In genomic region chr22:29079218-29079901, GRCh38 we compare ENCODE assay signal across 10 cellular contexts. TPM values are rescaled to one million over a fixed set of nuclear protein-coding genes. Genes with fewer than 3 reads are reported as not detected.
A peak's percentile ranks its signal among the peaks of the same experiment; 100 is the strongest.
DNase-seq lines count a peak whose midpoint lies in the region; ATAC-seq and TF ChIP-seq lines count a peak whose summit lies in the region.
"Had no signal": no experiment of that assay in that cellular context is flagged by ENCODE, and none has a peak within 500 bp of the region (broad histone marks: within the 10 kb centered on the region; RNA-seq: fewer than 3 reads in every experiment).

No MANE protein-coding gene starts in this region.

- CTCF ChIA-PET in Calu3 (lab: Charles Lee), result no interaction called here

- H3K27me3 Mint-ChIP-seq in activated naive CD4-positive, alpha-beta T cell treated with anti-CD3 and anti-CD28 coated beads, Interleukin-2, amount 50 U/mL, for 24 hours, result peaks cover 30% of the 10 kb centered on the region
- H3K27me3 Mint-ChIP-seq in effector memory CD8-positive, alpha-beta T cell, result peaks cover 47 to 54% of the 10 kb centered on the region in 2 donors
- peaks cover 21% of the 10 kb centered on the region for H3K27me3 Mint-ChIP-seq in Calu3 (ENCODE audit: unreplicated experiment)

- DNase-seq in activated naive CD4-positive, alpha-beta T cell treated with anti-CD3 and anti-CD28 coated beads, Interleukin-2, amount 50 U/mL, for 72 hours (ENCODE audit: low spot score in 2 of 2), result no peak
- DNase-seq in NCI-H510A (lab: John Stamatoyannopoulos, UW) (peak; percentile 73), Calu3 (no peak)
- DNase-seq in effector memory CD8-positive, alpha-beta T cell, result peak in 2 of 3 experiments; percentile 4 to 5
- DNase-seq in stimulated activated naive CD4-positive, alpha-beta T cell (lab: John Stamatoyannopoulos, UW), result no peak
- DNase-seq: GOT3 had no signal

- H3K4me3 Mint-ChIP-seq in activated naive CD4-positive, alpha-beta T cell treated with anti-CD3 and anti-CD28 coated beads, Interleukin-2, amount 50 U/mL, for 24 hours, result no peak overlapping the region
- no peak overlapping the region for H3K4me3 Mint-ChIP-seq in effector memory CD8-positive, alpha-beta T cell
- no peak overlapping the region for H3K4me3 Mint-ChIP-seq in Calu3 (ENCODE audit: low read depth, unreplicated experiment)

- H3K9me3 Mint-ChIP-seq in activated naive CD4-positive, alpha-beta T cell treated with anti-CD3 and anti-CD28 coated beads, Interleukin-2, amount 50 U/mL, for 24 hours, result no peaks in the 10 kb centered on the region
- H3K9me3 Mint-ChIP-seq in activated naive CD4-positive, alpha-beta T cell treated with anti-CD3 and anti-CD28 coated beads, Interleukin-2, amount 50 U/mL, for 72 hours, result no peaks in the 10 kb centered on the region
- no peaks in the 10 kb centered on the region for H3K9me3 Mint-ChIP-seq in effector memory CD8-positive, alpha-beta T cell
- no peaks in the 10 kb centered on the region for H3K9me3 Mint-ChIP-seq in Calu3 (ENCODE audit: low read depth, unreplicated experiment)

- peaks cover 2% of the 10 kb centered on the region for H3K36me3 Mint-ChIP-seq in activated naive CD4-positive, alpha-beta T cell treated with anti-CD3 and anti-CD28 coated beads, Interleukin-2, amount 50 U/mL, for 24 hours
- H3K36me3 Mint-ChIP-seq in activated naive CD4-positive, alpha-beta T cell treated with anti-CD3 and anti-CD28 coated beads, Interleukin-2, amount 50 U/mL, for 72 hours, result no peaks in the 10 kb centered on the region
- peaks cover 2% of the 10 kb centered on the region for H3K36me3 Mint-ChIP-seq in effector memory CD8-positive, alpha-beta T cell (ENCODE audit: insufficient read depth)
- H3K36me3 Mint-ChIP-seq in Calu3 (ENCODE audit: insufficient read depth, unreplicated experiment), result peaks cover under 1% of the 10 kb centered on the region
- H3K36me3 Mint-ChIP-seq: IgD-negative memory B cell had no signal

- peaks cover 44% of the 10 kb centered on the region for H3K4me1 ChIP-seq in thymus (ENCODE audit: control insufficient read depth, insufficient read depth, low read length)

- BruUV-seq in Calu3 (replicated peaks; lab: Mats Ljungman, UMichigan), result no TSS peak

- no peaks in the 10 kb centered on the region for H3K9me3 ChIP-seq in thymus (ENCODE audit: control insufficient read depth)

- H3K27me3 ChIP-seq in thymus (ENCODE audit: control insufficient read depth, insufficient read depth), result no peaks in the 10 kb centered on the region

- intact Hi-C loops in Calu3 (cut with micrococcal nuclease; ENCODE audit: unreplicated experiment), result loop anchor here (10.0 kb wide), 1 partner anchor 75 kb away; no protein-coding TSS in a partner anchor

- H3K27ac Mint-ChIP-seq in activated naive CD4-positive, alpha-beta T cell treated with anti-CD3 and anti-CD28 coated beads, Interleukin-2, amount 50 U/mL, for 24 hours, result peak overlapping the region; percentile 59
- H3K27ac Mint-ChIP-seq in activated naive CD4-positive, alpha-beta T cell treated with anti-CD3 and anti-CD28 coated beads, Interleukin-2, amount 50 U/mL, for 72 hours, result no peak overlapping the region
- H3K27ac Mint-ChIP-seq in effector memory CD8-positive, alpha-beta T cell, result no peak overlapping the region
- no peak overlapping the region for H3K27ac Mint-ChIP-seq in Calu3 (ENCODE audit: unreplicated experiment)
- H3K27ac Mint-ChIP-seq: IgD-negative memory B cell had no signal

- peak overlapping the region; percentile 23 for H3K4me3 ChIP-seq in thymus (ENCODE audit: low read length)

- H3K27ac ChIP-seq in thymus (ENCODE audit: low read depth), result peak overlapping the region; percentile 65

- H3K4me1 Mint-ChIP-seq in activated naive CD4-positive, alpha-beta T cell treated with anti-CD3 and anti-CD28 coated beads, Interleukin-2, amount 50 U/mL, for 24 hours, result peaks cover 2% of the 10 kb centered on the region
- peaks cover 5 to 6% of the 10 kb centered on the region in 2 donors for H3K4me1 Mint-ChIP-seq in effector memory CD8-positive, alpha-beta T cell (ENCODE audit: low read depth in 2 of 2)
- peaks cover 7% of the 10 kb centered on the region for H3K4me1 Mint-ChIP-seq in Calu3 (ENCODE audit: low read depth, unreplicated experiment)

- ATAC-seq in activated naive CD4-positive, alpha-beta T cell treated with anti-CD3 and anti-CD28 coated beads, Interleukin-2, amount 50 U/mL, for 72 hours, result no peak
- ATAC-seq in effector memory CD8-positive, alpha-beta T cell (replicated peaks), result peak; percentile 80
- ATAC-seq in HG03565 (IDR thresholded peaks at IDR 0.05; ENCODE audit: unreplicated experiment), result no peak

- no peaks in the 10 kb centered on the region for H3K36me3 ChIP-seq in thymus (ENCODE audit: control insufficient read depth, insufficient read depth)

- 23% methylated on average over 8 of the region's 8 CpGs for WGBS in thymus

- no peak for TF ChIP-seq CTCF in Calu3 (IDR thresholded peaks at IDR 0.05; ENCODE audit: unreplicated experiment)

RNA-seq across cellular contexts. Expression of gene KREMEN1, which starts 6.5 kb away (rescaled TPM):
- total RNA-seq in activated naive CD4-positive, alpha-beta T cell treated with anti-CD3 and anti-CD28 coated beads, Interleukin-2, amount 50 U/mL, for 72 hours, result under 1 TPM; 0.19 to 0.55 TPM
- 14.2 TPM for polyA plus RNA-seq in thymus
- total RNA-seq in Calu3 (2022), result 2.1 and 2.8 TPM in 2 replicates
- polyA plus RNA-seq: IgD-negative memory B cell had no signal

RNA-seq across cellular contexts. Expression of gene C22orf31, which starts 17.7 kb away (rescaled TPM):
- total RNA-seq in activated naive CD4-positive, alpha-beta T cell treated with anti-CD3 and anti-CD28 coated beads, Interleukin-2, amount 50 U/mL, for 72 hours, result not detected
- polyA plus RNA-seq in thymus, result 0.80 TPM
- total RNA-seq in Calu3 (2022), result not detected in 2 replicates
- polyA plus RNA-seq: IgD-negative memory B cell had no signal

Comparison
In these comparisons a context has a peak if more than half of its experiments do, and no peak if none do; other contexts are left out.
1. DNase-seq: peak in NCI-H510A (single experiment) and effector memory CD8-positive, alpha-beta T cell (2 of 3); none in activated naive CD4-positive, alpha-beta T cell treated with anti-CD3 and anti-CD28 coated beads, Interleukin-2, amount 50 U/mL, for 72 hours (0 of 2), stimulated activated naive CD4-positive, alpha-beta T cell (0 of 6) and Calu3 (single experiment).